10 cellular contexts compared by ENCODE assay signal in genomic region chr17:79165756-79166473, GRCh38.
"Had no signal": no experiment of that assay in that cellular context is flagged by ENCODE, and none has a peak within 500 bp of the region (broad histone marks: within the 10 kb centered on the region; RNA-seq: fewer than 3 reads in every experiment).

No MANE protein-coding gene starts in this region.

- H3K36me3 ChIP-seq: HAP-1 had no signal

- H3K27ac Mint-ChIP-seq: HFFc6, IgD-negative memory B cell had no signal

- H3K4me1 ChIP-seq: HAP-1 had no signal

- ATAC-seq: HCT116 had no signal

- H3K9ac ChIP-seq: GM23248, KMS-11 had no signal

- DNase-seq: GM23248, GOT3, H7, HFFc6, KBM-7 had no signal

- H3K4me2 ChIP-seq: KMS-11 had no signal

- H3K4me3 ChIP-seq: GM23248, HAP-1 had no signal

- H3K9me3 ChIP-seq: HAP-1 had no signal

- H3K4me3 Mint-ChIP-seq: HFFc6, IgD-negative memory B cell had no signal

- H3K27ac ChIP-seq: GM23248, HL-60, KMS-11 had no signal

- H3K9me3 Mint-ChIP-seq: HFFc6, IgD-negative memory B cell had no signal

- H3K36me3 Mint-ChIP-seq: IgD-negative memory B cell had no signal
